Comparison of ENCODE assay signal across 36 cellular contexts in genomic region chr5:145903862-145904261, GRCh38. TPM values are rescaled to one million over a fixed set of nuclear protein-coding genes. Genes with fewer than 3 reads are reported as not detected.
DNase-seq lines count a peak whose midpoint lies in the region; ATAC-seq and TF ChIP-seq lines count a peak whose summit lies in the region.
"Had no signal": no experiment of that assay in that cellular context is flagged by ENCODE, and none has a peak within 500 bp of the region (broad histone marks: within the 10 kb centered on the region; RNA-seq: fewer than 3 reads in every experiment).

No MANE protein-coding gene starts in this region.

- TF ChIP-seq CTCF in MCF 10A (IDR thresholded peaks at IDR 0.05; ENCODE audit: unreplicated experiment) (no peak), breast epithelium (IDR thresholded peaks at IDR 0.05) (no peak), fibroblast of the aortic adventitia (IDR thresholded peaks at IDR 0.05; ENCODE audit: insufficient read depth, low read length) (no peak)

- ATAC-seq in GM19455 (IDR thresholded peaks at IDR 0.05; ENCODE audit: unreplicated experiment) = no peak
- ATAC-seq: activated CD8-positive, alpha-beta T cell treated with anti-CD3 and anti-CD28 coated beads, Interleukin-2, amount 10 ng/mL, durations not matched to agents 7 days and 5 days; CD8-positive, alpha-beta T cell; heart left ventricle; left cardiac atrium had no signal

- no peak overlapping the region for H3K4me3 Mint-ChIP-seq in MCF 10A (ENCODE audit: unreplicated experiment)
- H3K4me3 Mint-ChIP-seq: activated CD4-positive, alpha-beta T cell treated with anti-CD3 and anti-CD28 coated beads for 36 hours; activated CD8-positive, alpha-beta T cell treated with anti-CD3 and anti-CD28 coated beads, Interleukin-2, amount 10 ng/mL, durations not matched to agents 7 days and 5 days; activated naive CD8-positive, alpha-beta T cell; CD8-positive, alpha-beta T cell; nephron had no signal

- intact Hi-C loops in MCF 10A (cut with micrococcal nuclease) = loop anchor here (10.0 kb wide), 1 partner anchor 521 kb away; no protein-coding TSS in a partner anchor
- intact Hi-C loops in breast epithelium (cut with DNase I; ENCODE audit: low total_unique reads) = no loop called here

- POLR2A ChIA-PET in MCF 10A (lab: Yijun Ruan, JAX) = interaction anchor here (2.2 kb wide), 1 partner anchor 19 kb away, joined by 6 read pairs; no protein-coding TSS in a partner anchor

- peaks cover 0 to 6% of the 10 kb centered on the region in 2 donors for H3K9me3 ChIP-seq in breast epithelium
- H3K9me3 ChIP-seq: ascending aorta, HAP-1, pancreas, suprapubic skin, uterus had no signal

- no peaks in the 10 kb centered on the region for H3K4me1 ChIP-seq in breast epithelium
- H3K4me1 ChIP-seq: ascending aorta, foreskin keratinocyte, heart left ventricle, pancreas, suprapubic skin, uterus had no signal

- no TSS peak for BruUV-seq in MCF 10A (replicated peaks; lab: Mats Ljungman, UMichigan)

- CTCF ChIA-PET in MCF 10A (lab: Yijun Ruan, JAX) = interaction anchor here (0.5 to 2.8 kb wide), 7 partner anchors 8 to 248 kb away, joined by 3 to 8 read pairs (median 3); partner anchors contain the start of gene PRELID2

- no peak overlapping the region for H3K4me3 ChIP-seq in breast epithelium
- no peak overlapping the region for H3K4me3 ChIP-seq in fibroblast of the aortic adventitia (ENCODE audit: low read depth, low read length)
- H3K4me3 ChIP-seq: ascending aorta, dorsolateral prefrontal cortex, HAP-1, heart left ventricle, MG63, pancreas, suprapubic skin, uterus had no signal

- H3K36me3 ChIP-seq in breast epithelium = no peaks in the 10 kb centered on the region
- H3K36me3 ChIP-seq: ascending aorta, HAP-1, heart left ventricle, MG63, pancreas, suprapubic skin, uterus had no signal

- TF ChIP-seq POLR2A in breast epithelium (IDR thresholded peaks at IDR 0.05) = no peak

- H3K4me1 Mint-ChIP-seq in MCF 10A (ENCODE audit: insufficient read depth, unreplicated experiment) = peaks cover 5% of the 10 kb centered on the region
- H3K4me1 Mint-ChIP-seq: activated CD4-positive, alpha-beta T cell treated with anti-CD3 and anti-CD28 coated beads for 36 hours; nephron had no signal

- H3K27me3 Mint-ChIP-seq in MCF 10A (ENCODE audit: insufficient read depth, unreplicated experiment) = no peaks in the 10 kb centered on the region

- no peaks in the 10 kb centered on the region for H3K27me3 ChIP-seq in breast epithelium
- H3K27me3 ChIP-seq: ascending aorta, dorsolateral prefrontal cortex, foreskin keratinocyte, heart left ventricle, MG63, pancreas, suprapubic skin, uterus had no signal

- H3K27ac Mint-ChIP-seq in MCF 10A (ENCODE audit: low read depth, unreplicated experiment) = no peak overlapping the region
- H3K27ac Mint-ChIP-seq: activated CD4-positive, alpha-beta T cell treated with anti-CD3 and anti-CD28 coated beads for 36 hours; activated CD8-positive, alpha-beta T cell treated with anti-CD3 and anti-CD28 coated beads, Interleukin-2, amount 10 ng/mL, durations not matched to agents 7 days and 5 days; activated naive CD8-positive, alpha-beta T cell; CD8-positive, alpha-beta T cell; nephron had no signal

- no peak overlapping the region for H3K27ac ChIP-seq in breast epithelium
- H3K27ac ChIP-seq: 22Rv1, ascending aorta, dorsolateral prefrontal cortex, foreskin keratinocyte, heart left ventricle, pancreas, suprapubic skin, uterus had no signal

- DNase-seq in MCF 10A (ENCODE audit: unreplicated experiment) (peak; percentile 73), breast epithelium (ENCODE audit: low spot score in 2 of 2) (no peak), astrocyte of the hippocampus (ENCODE audit: low read depth, low spot score) (peak; percentile 51), fibroblast of the aortic adventitia (ENCODE audit: low read depth) (peak; percentile 80), NCI-H1105 (lab: John Stamatoyannopoulos, UW) (no peak), kidney glomerular epithelial cell (lab: John Stamatoyannopoulos, UW) (no peak)
- no peak for DNase-seq in activated T-cell treated with anti-CD3 and anti-CD28 coated beads, Interleukin-2, amount 50 U/mL, for 48 hours
- DNase-seq: activated CD4-positive, alpha-beta T cell treated with anti-CD3 and anti-CD28 coated beads for 36 hours; activated CD8-positive, alpha-beta T cell treated with anti-CD3 and anti-CD28 coated beads, Interleukin-2, amount 10 ng/mL, durations not matched to agents 7 days and 5 days; activated effector memory CD4-positive, alpha-beta T cell treated with Interleukin-2 at 50 U/mL for 16 hours; CD8-positive, alpha-beta T cell; DMS 273 treated with DMSO at 0.1 percent for 48 hours; dorsolateral prefrontal cortex; foreskin keratinocyte; heart left ventricle; left cardiac atrium; mammary epithelial cell; MG63; NCI-H2029 treated with DMSO at 0.1 percent for 48 hours; NCI-H345; pancreas; retina; stimulated activated CD4-positive, alpha-beta T cell treated with anti-CD3 and anti-CD28 coated beads, Interleukin-12 subunit alpha, Interleukin-12 subunit beta, amount 100 ng/mL, for 4 hours; stimulated activated CD4-positive, alpha-beta T cell treated with anti-CD3 and anti-CD28 coated beads, Interleukin-4, amount 100 ng/mL, for 1 hour; uterus had no signal

- H3K36me3 Mint-ChIP-seq in MCF 10A (ENCODE audit: insufficient read depth, unreplicated experiment) = no peaks in the 10 kb centered on the region
- H3K36me3 Mint-ChIP-seq: activated naive CD8-positive, alpha-beta T cell; CD8-positive, alpha-beta T cell had no signal

- peaks cover 14% of the 10 kb centered on the region for H3K9me3 Mint-ChIP-seq in MCF 10A (ENCODE audit: unreplicated experiment)

RNA-seq across cellular contexts. Expression of gene GRXCR2, which starts 31.0 kb away (rescaled TPM):
- not detected in 2 replicates for total RNA-seq in MCF 10A (2022)
- total RNA-seq in breast epithelium = under 1 TPM in 1 of 3 donors, not detected in 2; 0.29 TPM
- total RNA-seq in fibroblast of the aortic adventitia (ENCODE audit: low replicate concordance) = 0.09 TPM in 1 of 2 replicates, not detected in the other
- total RNA-seq: activated CD4-positive, alpha-beta T cell treated with anti-CD3 and anti-CD28 coated beads for 36 hours; activated CD8-positive, alpha-beta T cell treated with anti-CD3 and anti-CD28 coated beads, Interleukin-2, amount 10 ng/mL, durations not matched to agents 7 days and 5 days; ascending aorta; CD8-positive, alpha-beta T cell; cerebellum; foreskin keratinocyte; mammary epithelial cell; mucosa of gallbladder; OCI-LY7; T-helper 2 cell treated with Interferon-gamma antibody and Interleukin-4, amounts not matched to agents 100 ng/mL and 5 ng/mL, for 36 hours; uterus had no signal

RNA-seq across cellular contexts. Expression of gene SH3RF2, which starts 32.5 kb away (rescaled TPM):
- total RNA-seq in MCF 10A (2022) = 14.9 and 29.6 TPM in 2 replicates
- 1 to 10 TPM; 6.6 to 9.5 (median 9.4) TPM for total RNA-seq in breast epithelium
- 0.49 and 6.7 TPM in 2 replicates for total RNA-seq in fibroblast of the aortic adventitia (ENCODE audit: low replicate concordance)
- total RNA-seq: activated CD8-positive, alpha-beta T cell treated with anti-CD3 and anti-CD28 coated beads, Interleukin-2, amount 10 ng/mL, durations not matched to agents 7 days and 5 days; CD8-positive, alpha-beta T cell; OCI-LY7 had no signal

Comparison
In these comparisons a context has a peak if more than half of its experiments do, and no peak if none do; other contexts are left out.
1. DNase-seq: peak in MCF 10A (single experiment), astrocyte of the hippocampus (single experiment) and fibroblast of the aortic adventitia (single experiment); none in breast epithelium (0 of 2), NCI-H1105 (single experiment), activated T-cell treated with anti-CD3 and anti-CD28 coated beads, Interleukin-2, amount 50 U/mL, for 48 hours (0 of 2) and kidney glomerular epithelial cell (single experiment).